In the genomic region with DNA sequence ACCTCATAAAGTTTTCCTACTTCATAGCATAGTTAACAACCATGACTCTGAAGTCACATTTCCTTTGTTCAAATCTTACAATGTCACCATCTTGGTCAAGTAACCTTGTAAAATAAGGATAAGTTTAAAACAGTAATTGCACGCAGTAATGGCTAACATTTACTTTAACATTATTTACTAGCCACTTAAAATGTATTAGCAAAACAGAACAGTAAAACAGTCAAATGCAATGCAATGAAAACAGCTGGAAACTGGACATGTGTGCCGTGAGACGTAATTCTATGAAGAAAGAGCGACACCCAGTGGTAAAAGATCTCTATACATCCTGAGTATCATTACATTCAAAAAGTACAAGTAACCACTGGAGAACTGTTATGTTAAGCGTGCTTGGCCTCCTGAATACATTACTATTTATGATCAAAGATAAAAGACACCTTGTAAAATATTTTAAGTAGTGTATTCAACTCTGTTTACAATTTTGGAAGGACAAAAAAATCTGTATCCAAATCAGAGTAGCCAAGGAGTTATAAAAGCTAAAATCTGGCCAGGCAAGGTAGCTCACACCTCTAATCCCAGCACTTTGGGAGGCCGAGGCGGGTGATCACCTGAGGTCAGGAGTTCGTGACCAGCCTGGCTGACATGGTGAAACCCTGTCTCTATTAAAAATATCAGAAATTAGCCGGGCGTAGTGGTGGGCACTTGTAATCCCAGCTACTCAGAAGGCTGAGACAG, we compare ENCODE assay signal across 8 cellular contexts. TPM values are rescaled to one million over a fixed set of nuclear protein-coding genes. Genes with fewer than 3 reads are reported as not detected.
A peak's percentile ranks its signal among the peaks of the same experiment; 100 is the strongest.
DNase-seq lines count a peak whose midpoint lies in the region; ATAC-seq and TF ChIP-seq lines count a peak whose summit lies in the region.

No MANE protein-coding gene starts in this region.

- no peaks in the 10 kb centered on the region for H3K4me1 Mint-ChIP-seq in activated CD4-positive, alpha-beta T cell treated with anti-CD3 and anti-CD28 coated beads, Interleukin-2, amount 10 ng/mL, durations not matched to agents 7 days and 5 days
- peaks cover 5% of the 10 kb centered on the region for H3K4me1 Mint-ChIP-seq in activated T-helper 1 cell treated with anti-CD3 and anti-CD28 coated beads, Interleukin-12 subunit alpha, Interleukin-12 subunit beta, Interleukin-2, Interleukin-4 antibody, amounts not matched to agents 30 ng/mL and 10 ng/mL and 1 ng/mL, durations not matched to agents 14 hours and 24 hours and 36 hours (ENCODE audit: low read depth)

- no peak overlapping the region for H3K4me3 Mint-ChIP-seq in activated CD4-positive, alpha-beta T cell treated with anti-CD3 and anti-CD28 coated beads, Interleukin-2, amount 10 ng/mL, durations not matched to agents 7 days and 5 days
- no peak overlapping the region for H3K4me3 Mint-ChIP-seq in activated T-helper 1 cell treated with anti-CD3 and anti-CD28 coated beads, Interleukin-12 subunit alpha, Interleukin-12 subunit beta, Interleukin-2, Interleukin-4 antibody, amounts not matched to agents 30 ng/mL and 10 ng/mL and 1 ng/mL, durations not matched to agents 14 hours and 24 hours and 36 hours

- peak; percentile 36 for DNase-seq in activated CD4-positive, alpha-beta T cell treated with anti-CD3 and anti-CD28 coated beads, Interleukin-2, amount 10 ng/mL, durations not matched to agents 7 days and 5 days
- DNase-seq in activated CD4-positive, alpha-beta T cell treated with anti-CD3 and anti-CD28 coated beads, Interleukin-2, amount 50 U/mL, for 4 hours = no peak
- DNase-seq in HCEC 1CT = peak; percentile 60
- DNase-seq in NCI-H1417 (lab: John Stamatoyannopoulos, UW) = peak; percentile 3 to 69 (median 64)
- peak; percentile 50 for DNase-seq in SW480 (ENCODE audit: low spot score)
- DNase-seq in fibroblast of the conjunctiva (ENCODE audit: low read depth) = peak; percentile 73
- no peak for DNase-seq in omental fat pad (ENCODE audit: low spot score)
- no peak for DNase-seq in activated T-helper 1 cell treated with anti-CD3 and anti-CD28 coated beads, Interleukin-12 subunit alpha, Interleukin-12 subunit beta, Interleukin-2, Interleukin-4 antibody, amounts not matched to agents 30 ng/mL and 10 ng/mL and 1 ng/mL, durations not matched to agents 14 hours and 24 hours and 36 hours (ENCODE audit: low spot score)

- peak; percentile 70 for ATAC-seq in omental fat pad (ENCODE audit: low FRiP score)

- CTCF ChIA-PET in activated CD4-positive, alpha-beta T cell treated with anti-CD3 and anti-CD28 coated beads, Interleukin-2, amount 10 ng/mL, durations not matched to agents 7 days and 5 days (lab: Charles Lee) = interaction anchor here (0.6 to 1.6 kb wide), 3 partner anchors 14 to 24 kb away, joined by 3 to 4 read pairs (median 3); no protein-coding TSS in a partner anchor

- intact Hi-C loops in activated T-helper 1 cell treated with anti-CD3 and anti-CD28 coated beads, Interleukin-12 subunit alpha, Interleukin-12 subunit beta, Interleukin-2, Interleukin-4 antibody, amounts not matched to agents 30 ng/mL and 10 ng/mL and 1 ng/mL, durations not matched to agents 14 hours and 24 hours and 36 hours (cut with micrococcal nuclease) = loop anchor here (1.0 to 10.0 kb wide), 4 partner anchors 76 to 957 kb away; no protein-coding TSS in a partner anchor

- no peak for TF ChIP-seq CTCF in omental fat pad (IDR thresholded peaks at IDR 0.05)

- H3K27ac Mint-ChIP-seq in activated CD4-positive, alpha-beta T cell treated with anti-CD3 and anti-CD28 coated beads, Interleukin-2, amount 10 ng/mL, durations not matched to agents 7 days and 5 days = no peak overlapping the region
- no peak overlapping the region for H3K27ac Mint-ChIP-seq in activated T-helper 1 cell treated with anti-CD3 and anti-CD28 coated beads, Interleukin-12 subunit alpha, Interleukin-12 subunit beta, Interleukin-2, Interleukin-4 antibody, amounts not matched to agents 30 ng/mL and 10 ng/mL and 1 ng/mL, durations not matched to agents 14 hours and 24 hours and 36 hours

- H3K9me3 Mint-ChIP-seq in activated CD4-positive, alpha-beta T cell treated with anti-CD3 and anti-CD28 coated beads, Interleukin-2, amount 10 ng/mL, durations not matched to agents 7 days and 5 days = no peaks in the 10 kb centered on the region
- no peaks in the 10 kb centered on the region for H3K9me3 Mint-ChIP-seq in activated T-helper 1 cell treated with anti-CD3 and anti-CD28 coated beads, Interleukin-12 subunit alpha, Interleukin-12 subunit beta, Interleukin-2, Interleukin-4 antibody, amounts not matched to agents 30 ng/mL and 10 ng/mL and 1 ng/mL, durations not matched to agents 14 hours and 24 hours and 36 hours

- no peaks in the 10 kb centered on the region for H3K27me3 Mint-ChIP-seq in activated CD4-positive, alpha-beta T cell treated with anti-CD3 and anti-CD28 coated beads, Interleukin-2, amount 10 ng/mL, durations not matched to agents 7 days and 5 days
- no peaks in the 10 kb centered on the region for H3K27me3 Mint-ChIP-seq in activated T-helper 1 cell treated with anti-CD3 and anti-CD28 coated beads, Interleukin-12 subunit alpha, Interleukin-12 subunit beta, Interleukin-2, Interleukin-4 antibody, amounts not matched to agents 30 ng/mL and 10 ng/mL and 1 ng/mL, durations not matched to agents 14 hours and 24 hours and 36 hours (ENCODE audit: insufficient read depth)

- H3K36me3 Mint-ChIP-seq in activated CD4-positive, alpha-beta T cell treated with anti-CD3 and anti-CD28 coated beads, Interleukin-2, amount 10 ng/mL, durations not matched to agents 7 days and 5 days (ENCODE audit: low read depth) = peaks cover 12% of the 10 kb centered on the region
- H3K36me3 Mint-ChIP-seq in activated T-helper 1 cell treated with anti-CD3 and anti-CD28 coated beads, Interleukin-12 subunit alpha, Interleukin-12 subunit beta, Interleukin-2, Interleukin-4 antibody, amounts not matched to agents 30 ng/mL and 10 ng/mL and 1 ng/mL, durations not matched to agents 14 hours and 24 hours and 36 hours (ENCODE audit: low read depth) = peaks cover 18% of the 10 kb centered on the region

- POLR2A ChIA-PET in activated CD4-positive, alpha-beta T cell treated with anti-CD3 and anti-CD28 coated beads, Interleukin-2, amount 10 ng/mL, durations not matched to agents 7 days and 5 days (lab: Charles Lee) = no interaction called here

RNA-seq across cellular contexts. Expression of gene ATE1, which starts 27.2 kb away (rescaled TPM):
- total RNA-seq in activated CD4-positive, alpha-beta T cell treated with anti-CD3 and anti-CD28 coated beads, Interleukin-2, amount 10 ng/mL, durations not matched to agents 7 days and 5 days = 10 to 100 TPM; 23.1 to 24.4 TPM
- total RNA-seq in omental fat pad = 10 to 100 TPM; 20.8 to 29.5 (median 24.9) TPM
- 37.5 and 40.2 TPM in 2 replicates for total RNA-seq in activated T-helper 1 cell treated with anti-CD3 and anti-CD28 coated beads, Interleukin-12 subunit alpha, Interleukin-12 subunit beta, Interleukin-2, Interleukin-4 antibody, amounts not matched to agents 30 ng/mL and 10 ng/mL and 1 ng/mL, durations not matched to agents 14 hours and 24 hours and 36 hours

Comparison
In these comparisons a context has a peak if more than half of its experiments do, and no peak if none do; other contexts are left out.
1. DNase-seq: peak in activated CD4-positive, alpha-beta T cell treated with anti-CD3 and anti-CD28 coated beads, Interleukin-2, amount 10 ng/mL, durations not matched to agents 7 days and 5 days (single experiment), HCEC 1CT (single experiment), NCI-H1417 (3 of 3), SW480 (single experiment) and fibroblast of the conjunctiva (single experiment); none in activated CD4-positive, alpha-beta T cell treated with anti-CD3 and anti-CD28 coated beads, Interleukin-2, amount 50 U/mL, for 4 hours (0 of 2), omental fat pad (single experiment) and activated T-helper 1 cell treated with anti-CD3 and anti-CD28 coated beads, Interleukin-12 subunit alpha, Interleukin-12 subunit beta, Interleukin-2, Interleukin-4 antibody, amounts not matched to agents 30 ng/mL and 10 ng/mL and 1 ng/mL, durations not matched to agents 14 hours and 24 hours and 36 hours (single experiment).